Comparison of ENCODE assay signal across 8 cellular contexts in genomic region chr11:48006301-48006992, GRCh38. TPM values are rescaled to one million over a fixed set of nuclear protein-coding genes. Genes with fewer than 3 reads are reported as not detected.
A peak's percentile ranks its signal among the peaks of the same experiment; 100 is the strongest.
DNase-seq lines count a peak whose midpoint lies in the region; ATAC-seq and TF ChIP-seq lines count a peak whose summit lies in the region.

No MANE protein-coding gene starts in this region.

- no peaks in the 10 kb centered on the region for H3K27me3 ChIP-seq in dorsolateral prefrontal cortex

- peak; percentile 22 for DNase-seq in NCI-H2171 treated with DMSO at 0.1 percent for 48 hours (lab: John Stamatoyannopoulos, UW)
- DNase-seq in NCI-H2171 (lab: John Stamatoyannopoulos, UW), result no peak
- no peak for DNase-seq in dorsolateral prefrontal cortex
- DNase-seq in NCI-H526 treated with DMSO at 0.1 percent for 48 hours (lab: John Stamatoyannopoulos, UW), result no peak

- no peak overlapping the region for H3K4me3 ChIP-seq in dorsolateral prefrontal cortex
- no peak overlapping the region for H3K4me3 ChIP-seq in skin epidermis

- H3K4me1 Mint-ChIP-seq in T-helper 1 cell treated with Interleukin-12 subunit alpha and Interleukin-12 subunit beta and Interleukin-4 antibody, amounts not matched to agents 30 μg/mL and 1 μg/mL, for 36 hours (ENCODE audit: low read depth), result peaks cover 62% of the 10 kb centered on the region

- H3K27ac ChIP-seq in dorsolateral prefrontal cortex, result peak overlapping the region in 42 of 59 donors; percentile 1 to 76 (median 45)
- peak overlapping the region in 18 of 21 experiments; percentile 12 to 90 (median 68) for H3K27ac ChIP-seq in skin epidermis

- H3K27me3 Mint-ChIP-seq in T-helper 1 cell treated with Interleukin-12 subunit alpha and Interleukin-12 subunit beta and Interleukin-4 antibody, amounts not matched to agents 30 μg/mL and 1 μg/mL, for 36 hours (ENCODE audit: low read depth), result no peaks in the 10 kb centered on the region

- peak overlapping the region; percentile 71 for H3K4me3 Mint-ChIP-seq in T-helper 1 cell treated with Interleukin-12 subunit alpha and Interleukin-12 subunit beta and Interleukin-4 antibody, amounts not matched to agents 30 μg/mL and 1 μg/mL, for 36 hours

- ATAC-seq in HG02970 (IDR thresholded peaks at IDR 0.05; ENCODE audit: low FRiP score, unreplicated experiment) (peak; percentile 48), GM19324 (IDR thresholded peaks at IDR 0.05; ENCODE audit: low FRiP score, unreplicated experiment) (no peak)

- H3K27ac Mint-ChIP-seq in T-helper 1 cell treated with Interleukin-12 subunit alpha and Interleukin-12 subunit beta and Interleukin-4 antibody, amounts not matched to agents 30 μg/mL and 1 μg/mL, for 36 hours, result peak overlapping the region; percentile 97

- intact Hi-C loops in dorsolateral prefrontal cortex (cut with DNase I), result no loop called here

- H3K9me3 Mint-ChIP-seq in T-helper 1 cell treated with Interleukin-12 subunit alpha and Interleukin-12 subunit beta and Interleukin-4 antibody, amounts not matched to agents 30 μg/mL and 1 μg/mL, for 36 hours, result no peaks in the 10 kb centered on the region

- no peak for TF ChIP-seq CTCF in dorsolateral prefrontal cortex (IDR thresholded peaks at IDR 0.05 in 54 of 56, conservative IDR thresholded peaks at IDR 0.05 in 2 of 56; ENCODE audit: low read depth in 1 of 56, partially characterized antibody in 56 of 56)

- peaks cover 21% of the 10 kb centered on the region for H3K36me3 Mint-ChIP-seq in T-helper 1 cell treated with Interleukin-12 subunit alpha and Interleukin-12 subunit beta and Interleukin-4 antibody, amounts not matched to agents 30 μg/mL and 1 μg/mL, for 36 hours (ENCODE audit: low read depth)

RNA-seq across cellular contexts. Expression of gene PTPRJ, which starts 26.1 kb away (rescaled TPM):
- 10 to 100 TPM; 28.6 to 58.8 (median 37.2) TPM for total RNA-seq in dorsolateral prefrontal cortex
